In genomic region chr10:60149003-60149402, GRCh38 we compare ENCODE assay signal across 18 cellular contexts.
DNase-seq lines count a peak whose midpoint lies in the region; ATAC-seq and TF ChIP-seq lines count a peak whose summit lies in the region.
"Had no signal": no experiment of that assay in that cellular context is flagged by ENCODE, and none has a peak within 500 bp of the region (broad histone marks: within the 10 kb centered on the region; RNA-seq: fewer than 3 reads in every experiment).

No MANE protein-coding gene starts in this region.

- peaks cover 54% of the 10 kb centered on the region for H3K4me1 Mint-ChIP-seq in Calu3 (ENCODE audit: low read depth, unreplicated experiment)
- H3K4me1 Mint-ChIP-seq: activated B cell treated with CpG ODN at 0.5 μM for 24 hours had no signal

- 89 to 92% (median 91%) methylated on average over 2 of the region's 2 CpGs for WGBS in psoas muscle, 3 donors

- H3K9me3 Mint-ChIP-seq in Calu3 (ENCODE audit: low read depth, unreplicated experiment), result peaks cover 6% of the 10 kb centered on the region
- H3K9me3 Mint-ChIP-seq: activated B cell treated with CpG ODN at 0.5 μM for 24 hours had no signal

- CTCF ChIA-PET in Calu3 (lab: Charles Lee), result interaction anchor here (0.6 to 0.7 kb wide), 2 partner anchors 26 to 30 kb away, joined by 3 read pairs; no protein-coding TSS in a partner anchor
- CTCF ChIA-PET in PC-3 (lab: Charles Lee), result no interaction called here

- H3K36me3 ChIP-seq in PC-3 (ENCODE audit: low read depth, low read length) (peaks cover 7% of the 10 kb centered on the region; the same call in 1 of the 2 replicates), psoas muscle (ENCODE audit: insufficient read depth in 1 of 2, low read depth in 1 of 2) (no peaks in the 10 kb centered on the region), ascending aorta (no peaks in the 10 kb centered on the region)
- H3K36me3 ChIP-seq: gastrocnemius medialis, neutrophil had no signal

- no peaks in the 10 kb centered on the region for H3K27me3 Mint-ChIP-seq in Calu3 (ENCODE audit: unreplicated experiment)
- H3K27me3 Mint-ChIP-seq: activated B cell treated with CpG ODN at 0.5 μM for 24 hours; activated naive CD8-positive, alpha-beta T cell; brain had no signal

- peak overlapping the region; percentile 16 for H3K27ac Mint-ChIP-seq in Calu3 (ENCODE audit: unreplicated experiment)
- H3K27ac Mint-ChIP-seq: activated B cell treated with CpG ODN at 0.5 μM for 24 hours; activated naive CD8-positive, alpha-beta T cell; activated T-cell treated with anti-CD3 and anti-CD28 coated beads, Interleukin-2, amount 50 U/mL, for 72 hours had no signal

- peaks cover 5% of the 10 kb centered on the region for H3F3A ChIP-seq in PC-3 (ENCODE audit: low read length, unreplicated experiment)

- no peaks in the 10 kb centered on the region for H3K9me2 ChIP-seq in PC-3 (replicated peaks; ENCODE audit: low read length)

- no peaks in the 10 kb centered on the region for H3K79me2 ChIP-seq in PC-3 (ENCODE audit: low read length)

- BruUV-seq in Calu3 (replicated peaks; lab: Mats Ljungman, UMichigan) (no TSS peak), PC-3 (replicated peaks; lab: Mats Ljungman, UMichigan) (no TSS peak)

- POLR2A ChIA-PET in PC-3 (lab: Charles Lee; ENCODE audit: unreplicated experiment), result interaction anchor here (0.6 kb wide), 1 partner anchor 9 kb away, joined by 3 read pairs; no protein-coding TSS in a partner anchor

- H3K4me3 Mint-ChIP-seq in Calu3 (ENCODE audit: low read depth, unreplicated experiment), result no peak overlapping the region
- H3K4me3 Mint-ChIP-seq: activated B cell treated with CpG ODN at 0.5 μM for 24 hours; activated naive CD8-positive, alpha-beta T cell; activated T-cell treated with anti-CD3 and anti-CD28 coated beads, Interleukin-2, amount 50 U/mL, for 72 hours; brain had no signal

- ATAC-seq in PC-3 (peak; percentile 61), left ventricle myocardium superior (peak; percentile 12), psoas muscle (peak in 3 of 4 donors; percentile 71 to 86 (median 77)), GM18505 (IDR thresholded peaks at IDR 0.05; ENCODE audit: unreplicated experiment) (no peak)
- ATAC-seq: activated T-cell treated with anti-CD3 and anti-CD28 coated beads, Interleukin-2, amount 50 U/mL, for 72 hours had no signal

- H3K27me3 ChIP-seq in PC-3 (ENCODE audit: low read length), result no peaks in the 10 kb centered on the region
- H3K27me3 ChIP-seq in psoas muscle (ENCODE audit: insufficient read depth in 3 of 3, low read length in 2 of 3), result no peaks in the 10 kb centered on the region
- no peaks in the 10 kb centered on the region for H3K27me3 ChIP-seq in ascending aorta
- H3K27me3 ChIP-seq: gastrocnemius medialis, neutrophil had no signal

- H4K20me1 ChIP-seq in PC-3 (ENCODE audit: low read length), result no peaks in the 10 kb centered on the region

- TF ChIP-seq POLR2A in GM18505 (IDR thresholded peaks at IDR 0.05; ENCODE audit: borderline replicate concordance, extremely low read depth, insufficient read depth, insufficient read length), result no peak

- H3K9ac ChIP-seq in PC-3 (ENCODE audit: low read length), result peak overlapping the region; percentile 11; the same call in 1 of the 2 replicates

- H3K27ac ChIP-seq in PC-3 (ENCODE audit: low read length) (peak overlapping the region; percentile 72), psoas muscle (no peak overlapping the region), ascending aorta (no peak overlapping the region), coronary artery (peak overlapping the region in 1 of 2 donors; percentile 57)
- H3K27ac ChIP-seq: neutrophil had no signal

- no peak for DNase-seq in Calu3
- DNase-seq in PC-3, result peak; percentile 46
- no peak for DNase-seq in left ventricle myocardium superior
- no peak for DNase-seq in psoas muscle
- DNase-seq in ascending aorta (ENCODE audit: low spot score in 2 of 2), result no peak
- DNase-seq in coronary artery (ENCODE audit: low spot score), result no peak
- no peak for DNase-seq in HPDE6-E6E7 (ENCODE audit: extremely low spot score)
- DNase-seq: activated B cell treated with CpG ODN at 0.5 μM for 24 hours; activated T-cell treated with anti-CD3 and anti-CD28 coated beads, Interleukin-2, amount 50 U/mL, for 72 hours; gastrocnemius medialis; NCI-H1048; NCI-H526 treated with DMSO at 0.1 percent for 48 hours; retina; T-helper 2 cell had no signal

- H3K4me3 ChIP-seq in PC-3 (ENCODE audit: low read length) (no peak overlapping the region), psoas muscle (no peak overlapping the region), ascending aorta (no peak overlapping the region), coronary artery (no peak overlapping the region)
- H3K4me3 ChIP-seq: gastrocnemius medialis had no signal

- TF ChIP-seq CTCF in Calu3 (IDR thresholded peaks at IDR 0.05; ENCODE audit: unreplicated experiment) (no peak), PC-3 (conservative IDR thresholded peaks at IDR 0.05; ENCODE audit: low read depth, low read length) (no peak), psoas muscle (IDR thresholded peaks at IDR 0.05) (no peak), ascending aorta (IDR thresholded peaks at IDR 0.05) (no peak), coronary artery (IDR thresholded peaks at IDR 0.05) (no peak)

- peaks cover 5% of the 10 kb centered on the region for H3K36me3 Mint-ChIP-seq in Calu3 (ENCODE audit: insufficient read depth, unreplicated experiment)
- H3K36me3 Mint-ChIP-seq: activated naive CD8-positive, alpha-beta T cell had no signal

- H3K9me3 ChIP-seq in PC-3 (ENCODE audit: low read length) (no peaks in the 10 kb centered on the region), psoas muscle (no peaks in the 10 kb centered on the region), ascending aorta (no peaks in the 10 kb centered on the region)
- H3K9me3 ChIP-seq: gastrocnemius medialis, neutrophil had no signal

- intact Hi-C loops in Calu3 (cut with micrococcal nuclease; ENCODE audit: unreplicated experiment), result loop anchor here (2.0 kb wide), 1 partner anchor 22 kb away; no protein-coding TSS in a partner anchor
- intact Hi-C loops in PC-3 (cut with micrococcal nuclease), result no loop called here
- intact Hi-C loops in left ventricle myocardium superior (cut with micrococcal nuclease), result no loop called here
- intact Hi-C loops in psoas muscle (cut with DNase I), result no loop called here
- intact Hi-C loops in ascending aorta (cut with DNase I), result no loop called here

- H3K4me2 ChIP-seq in PC-3 (ENCODE audit: low read length), result peak overlapping the region; percentile 55

- H3K4me1 ChIP-seq in PC-3 (ENCODE audit: insufficient read depth, low read length) (peaks cover 25% of the 10 kb centered on the region), psoas muscle (peaks cover 18% of the 10 kb centered on the region), ascending aorta (peaks cover 3 to 6% of the 10 kb centered on the region in 2 donors)

- no peak overlapping the region for H2AFZ ChIP-seq in PC-3 (ENCODE audit: low read length)
